Comparison of ENCODE assay signal across 12 cellular contexts in the genomic region with DNA sequence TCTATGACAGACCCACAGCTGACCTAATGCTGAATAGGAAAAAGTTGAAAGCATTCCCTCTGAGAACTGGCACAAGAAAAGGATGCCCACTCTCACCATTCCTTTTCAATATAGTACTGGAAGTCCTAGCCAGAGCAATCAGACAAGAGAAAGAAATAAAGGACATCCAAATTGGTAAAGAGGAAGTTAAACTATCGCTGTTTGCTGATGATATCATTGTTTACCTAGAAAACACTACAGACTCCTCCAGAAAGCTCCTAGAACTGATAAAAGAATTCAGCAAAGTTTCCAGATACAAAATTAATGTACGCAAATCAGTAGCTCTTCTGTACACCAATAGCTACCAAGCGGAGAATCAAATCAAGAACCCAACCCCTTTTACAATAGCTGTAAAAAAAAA. TPM values are rescaled to one million over a fixed set of nuclear protein-coding genes. Genes with fewer than 3 reads are reported as not detected.
DNase-seq lines count a peak whose midpoint lies in the region; ATAC-seq, FAIRE-seq and TF ChIP-seq lines count a peak whose summit lies in the region.
"Not testable (repeated sequence)": the region's sequence is repeated elsewhere in the genome, so short reads cannot be mapped to it uniquely, and the experiment has no call there.
"Had no signal": no experiment of that assay in that cellular context is flagged by ENCODE, and none has a peak within 500 bp of the region (broad histone marks: within the 10 kb centered on the region; RNA-seq: fewer than 3 reads in every experiment).

No MANE protein-coding gene starts in this region.

- TF ChIP-seq EP300 in K562 (IDR thresholded peaks at IDR 0.05; ENCODE audit: low read length), result not testable (repeated sequence)

- not testable (repeated sequence) for H3K9me1 ChIP-seq in K562 (ENCODE audit: control insufficient read depth, insufficient read depth, low read length)

- peaks cover 10 to 13% of the 10 kb centered on the region in 2 experiments; a peak in 4 of 5 replicates for H3K4me1 ChIP-seq in K562 (replicated peaks in 1 of 2; ENCODE audit: control insufficient read depth in 2 of 2, insufficient read depth in 2 of 2, low read length in 2 of 2)

- H3K9ac ChIP-seq in K562 (ENCODE audit: insufficient read depth in 1 of 2, low read depth in 2 of 2, low read length in 2 of 2), result not testable (repeated sequence)

- TF ChIP-seq CTCF in K562 (IDR thresholded peaks at IDR 0.05 in 2 of 3, conservative IDR thresholded peaks at IDR 0.05 in 1 of 3; ENCODE audit: insufficient read depth in 2 of 3, low read depth in 1 of 3, low read length in 3 of 3), result not testable (repeated sequence)

- BruUV-seq in K562 (replicated peaks; lab: Mats Ljungman, UMichigan), result not testable (repeated sequence)

- H3K9me3 ChIP-seq in K562 (replicated peaks; ENCODE audit: control insufficient read depth, insufficient read depth, low read depth, low read length), result not testable (repeated sequence)

- not testable (repeated sequence) for FAIRE-seq in K562 (lab: Jason Lieb, UNC)

- not testable (repeated sequence) for TF ChIP-seq POLR2A in K562 (conservative IDR thresholded peaks at IDR 0.05)

- H3K36me3 ChIP-seq in K562 (ENCODE audit: control insufficient read depth, insufficient read depth, low read length), result not testable (repeated sequence)

- CTCF ChIA-PET in K562 (lab: Yijun Ruan, JAX; ENCODE audit: low intra/inter-chr PET ratio), result not testable (repeated sequence)

- not testable (repeated sequence) for DNase-seq in K562 (ENCODE audit: extremely low read depth in 1 of 4, low spot score in 3 of 4)

- not testable (repeated sequence) for H3K4me3 ChIP-seq in K562

- intact Hi-C loops in K562 (cut with micrococcal nuclease), result not testable (repeated sequence)

- ATAC-seq in K562, result not testable (repeated sequence)

- in situ Hi-C loops in K562 (cut with MboI), result not testable (repeated sequence)

- H3K27ac ChIP-seq in K562 (ENCODE audit: extremely low read depth, low read depth, low read length), result not testable (repeated sequence)

- not testable (repeated sequence) for H4K20me1 ChIP-seq in K562 (replicated peaks; ENCODE audit: control insufficient read depth, insufficient read depth, low read length)

- H2AFZ ChIP-seq in K562 (ENCODE audit: low read depth, low read length), result not testable (repeated sequence)

- not testable (repeated sequence) for H3K4me2 ChIP-seq in K562 (ENCODE audit: insufficient read depth, low read length)

- POLR2A ChIA-PET in K562 (lab: Yijun Ruan, JAX), result not testable (repeated sequence)

- not testable (repeated sequence) for H3K27me3 ChIP-seq in K562 (ENCODE audit: control insufficient read depth in 2 of 2, insufficient read depth in 2 of 2, low read length in 2 of 2)

- TF ChIP-seq RAD21 in K562 (CRISPR knock-in tag; conservative IDR thresholded peaks at IDR 0.05 in 1 of 2, IDR thresholded peaks at IDR 0.05 in 1 of 2), result not testable (repeated sequence)

- not testable (repeated sequence) for H3K79me2 ChIP-seq in K562 (ENCODE audit: control insufficient read depth, insufficient read depth, low read length)

- 32% methylated on average over 3 of the region's 3 CpGs for WGBS in K562 (ENCODE audit: insufficient coverage, low coverage, missing lambda C conversion rate)

TF ChIP-seq in K562, 482 proteins besides CTCF, POLR2A, EP300 and RAD21:
- TF ChIP-seq FOXA1 (IDR thresholded peaks at IDR 0.05; ENCODE audit: borderline replicate concordance) (0 out of 2 replicates have a peak, but pooled peaks have one; percentile 48), ARID1B (IDR thresholded peaks at IDR 0.05) (peak; percentile 25; the same call in 1 of the 2 replicates), FOXA3 (CRISPR knock-in tag; conservative IDR thresholded peaks at IDR 0.05 in 1 of 2, IDR thresholded peaks at IDR 0.05 in 1 of 2) (peak in 1 of 2 experiments; percentile 95; a peak in 2 of 4 replicates), ATF7 (IDR thresholded peaks at IDR 0.05) (peak; percentile 27; the same call in 1 of the 2 replicates), SMARCE1 (IDR thresholded peaks at IDR 0.05) (peak; percentile 68; the same call in 1 of the 2 replicates), SOX6 (IDR thresholded peaks at IDR 0.05) (0 out of 2 replicates have a peak, but pooled peaks have one; percentile 27), TRIM24 (IDR thresholded peaks at IDR 0.05) (0 out of 4 replicates have a peak, but pooled peaks of 1 of the 2 experiments have one; percentile 23)

RNA-seq across cellular contexts. Expression of a gene that starts 34.7 kb away (rescaled TPM):
- total RNA-seq in K562 (2011; cell fraction: chromatin; rRNA removed; ENCODE audit: low replicate concordance), result 14.2 and 22.7 TPM in 2 replicates
- 17.0 TPM in 2 replicates for total RNA-seq in K562 (2011; cell fraction: nucleolus; rRNA removed)
- total RNA-seq in K562 (2011; cell fraction: nucleoplasm; rRNA removed), result 28.5 and 47.3 TPM in 2 replicates
- total RNA-seq in K562 (2014; rRNA removed) (34.7 and 38.8 TPM in 2 replicates), K562 (2014; rRNA removed; fragmentation: Illumina TruSeq; extraction: Trizol) (80.0 and 80.5 TPM in 2 replicates), K562 (2015; rRNA removed; fragmentation: Illumina TruSeq; extraction: Trizol) (69.1 and 77.9 TPM in 2 replicates), K562 (2021) (94.5 and 96.7 TPM in 2 replicates)
- polyA plus RNA-seq in K562 (2011; rRNA removed) (74.7 and 111 TPM in 2 replicates), K562 (2014; fragmentation: Illumina TruSeq; extraction: Trizol) (65.0 and 68.9 TPM in 2 replicates), K562 (2014; fragmentation: Nextera tagmentation; extraction: Ambion mirVana) (100 to 1,000 TPM; 112 to 133 TPM), K562 (2014; rRNA removed) (74.5 and 81.9 TPM in 2 replicates)
- 51.2 and 88.5 TPM in 2 replicates for polyA plus RNA-seq in K562 (2011; cell fraction: cytosol; rRNA removed)
- 23.4 and 45.3 TPM in 2 replicates for polyA plus RNA-seq in K562 (2011; cell fraction: nucleus; rRNA removed)
- polyA plus RNA-seq in K562 (2012), result 77.6 and 88.6 TPM in 2 replicates
- polyA minus RNA-seq in K562 (2011; rRNA and poly(A)+ RNA removed), result 23.4 and 27.3 TPM in 2 replicates
- 15.2 and 27.5 TPM in 2 replicates for polyA minus RNA-seq in K562 (2011; cell fraction: cytosol; rRNA and poly(A)+ RNA removed)
- polyA minus RNA-seq in K562 (2011; cell fraction: nucleus; rRNA and poly(A)+ RNA removed), result 10.0 and 19.7 TPM in 2 replicates

RNA-seq across cellular contexts. Expression of a gene that starts 59.8 kb away (rescaled TPM):
- total RNA-seq in K562 (2011; cell fraction: chromatin; rRNA removed; ENCODE audit: low replicate concordance), result not detected in 2 replicates
- total RNA-seq in K562 (2011; cell fraction: nucleolus; rRNA removed), result 0.17 TPM in 1 of 2 replicates, not detected in the other
- not detected in 2 replicates for total RNA-seq in K562 (2011; cell fraction: nucleoplasm; rRNA removed)
- not detected in 2 replicates for total RNA-seq in K562 (2014; rRNA removed)
- total RNA-seq in K562 (2014; rRNA removed; fragmentation: Illumina TruSeq; extraction: Trizol), result 0.04 TPM in 1 of 2 replicates, not detected in the other
- 0.08 TPM in 1 of 2 replicates, not detected in the other for total RNA-seq in K562 (2015; rRNA removed; fragmentation: Illumina TruSeq; extraction: Trizol)
- total RNA-seq in K562 (2021), result 0.04 TPM in 1 of 2 replicates, not detected in the other
- polyA plus RNA-seq in K562 (2011; rRNA removed), result not detected in 2 replicates
- not detected in 2 replicates for polyA plus RNA-seq in K562 (2011; cell fraction: cytosol; rRNA removed)
- 0.07 TPM in 1 of 2 replicates, not detected in the other for polyA plus RNA-seq in K562 (2011; cell fraction: nucleus; rRNA removed)
- polyA plus RNA-seq in K562 (2012), result 0.04 TPM in 1 of 2 replicates, not detected in the other
- polyA plus RNA-seq in K562 (2014; fragmentation: Illumina TruSeq; extraction: Trizol), result 0.07 TPM in 1 of 2 replicates, not detected in the other
- polyA plus RNA-seq in K562 (2014; fragmentation: Nextera tagmentation; extraction: Ambion mirVana), result under 1 TPM; 0.01 TPM
- 0.04 and 0.08 TPM in 2 replicates for polyA plus RNA-seq in K562 (2014; rRNA removed)
- polyA minus RNA-seq in K562 (2011; rRNA and poly(A)+ RNA removed), result 0.06 TPM in 1 of 2 replicates, not detected in the other
- polyA minus RNA-seq in K562 (2011; cell fraction: cytosol; rRNA and poly(A)+ RNA removed), result not detected in 2 replicates
- polyA minus RNA-seq in K562 (2011; cell fraction: nucleus; rRNA and poly(A)+ RNA removed), result not detected in 2 replicates
- total RNA-seq: A172; A673; B cell; Caco-2; Calu3; CD4-positive, CD25-positive, alpha-beta regulatory T cell; CD8-positive, alpha-beta memory T cell; Daoy had no signal
- polyA plus RNA-seq: AG04450; BJ; CD4-positive, alpha-beta memory T cell; CD8-positive, alpha-beta memory T cell had no signal
